Comparison of ENCODE assay signal across 30 cellular contexts in the genomic region with DNA sequence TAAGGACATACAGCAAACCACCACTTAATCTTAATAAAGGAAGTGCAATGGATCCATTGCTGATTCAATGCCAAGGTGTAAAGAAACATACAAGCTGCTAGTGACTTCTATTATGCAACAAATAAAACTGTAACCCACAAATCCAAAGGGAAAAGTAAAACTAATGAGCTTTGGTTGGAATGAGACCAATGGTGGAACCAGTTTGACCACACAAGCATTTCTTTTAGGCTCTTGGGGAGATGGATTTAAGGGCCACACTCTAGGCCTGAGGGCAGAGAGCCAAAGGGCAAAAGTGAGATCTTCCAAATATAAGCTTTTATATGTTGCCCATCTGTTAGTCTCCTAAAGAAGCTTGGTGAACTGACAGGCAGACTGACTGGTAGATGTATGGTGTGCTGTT.
"Had no signal": no experiment of that assay in that cellular context is flagged by ENCODE, and none has a peak within 500 bp of the region (broad histone marks: within the 10 kb centered on the region; RNA-seq: fewer than 3 reads in every experiment).

No MANE protein-coding gene starts in this region.

- H3K27me3 Mint-ChIP-seq: activated naive CD8-positive, alpha-beta T cell; progenitor cell of endocrine pancreas had no signal

- H3K4me1 ChIP-seq: adrenal gland, breast epithelium, neural progenitor cell, spleen, upper lobe of left lung had no signal

- H3K4me3 Mint-ChIP-seq: activated CD4-positive, alpha-beta T cell treated with anti-CD3 and anti-CD28 coated beads for 36 hours; activated naive CD8-positive, alpha-beta T cell; activated T-cell treated with anti-CD3 and anti-CD28 coated beads, Interleukin-2, amount 50 U/mL, for 24 hours; activated T-helper 17 cell treated with anti-CD3 and anti-CD28 coated beads, Interleukin-2, amount 50 U/mL, for 72 hours; central memory CD8-positive, alpha-beta T cell; naive thymus-derived CD8-positive, alpha-beta T cell; neural progenitor cell; T-helper 1 cell treated with Interleukin-12 subunit alpha and Interleukin-12 subunit beta and Interleukin-4 antibody, amounts not matched to agents 30 μg/mL and 1 μg/mL, for 36 hours; WTC11 had no signal

- H3K36me3 ChIP-seq: adrenal gland, breast epithelium, neural progenitor cell, spleen, thoracic aorta, upper lobe of left lung had no signal

- H3K27ac Mint-ChIP-seq: activated CD4-positive, alpha-beta T cell treated with anti-CD3 and anti-CD28 coated beads for 36 hours; activated naive CD8-positive, alpha-beta T cell; activated T-cell treated with anti-CD3 and anti-CD28 coated beads, Interleukin-2, amount 50 U/mL, for 24 hours; activated T-helper 17 cell treated with anti-CD3 and anti-CD28 coated beads, Interleukin-2, amount 50 U/mL, for 72 hours; naive thymus-derived CD8-positive, alpha-beta T cell; neural progenitor cell; progenitor cell of endocrine pancreas; T-helper 1 cell treated with Interleukin-12 subunit alpha and Interleukin-12 subunit beta and Interleukin-4 antibody, amounts not matched to agents 30 μg/mL and 1 μg/mL, for 36 hours; WTC11 had no signal

- FAIRE-seq: astrocyte, colon, keratinocyte had no signal

- H3K4me3 ChIP-seq: adrenal gland, breast epithelium, lung, neural progenitor cell, spleen, thoracic aorta, upper lobe of left lung had no signal

- H3K9me3 Mint-ChIP-seq: activated T-cell treated with anti-CD3 and anti-CD28 coated beads, Interleukin-2, amount 50 U/mL, for 24 hours; activated T-helper 17 cell treated with anti-CD3 and anti-CD28 coated beads, Interleukin-2, amount 50 U/mL, for 72 hours; central memory CD8-positive, alpha-beta T cell; naive thymus-derived CD8-positive, alpha-beta T cell; neural progenitor cell; T-helper 1 cell treated with Interleukin-12 subunit alpha and Interleukin-12 subunit beta and Interleukin-4 antibody, amounts not matched to agents 30 μg/mL and 1 μg/mL, for 36 hours; WTC11 had no signal

- H3K27me3 ChIP-seq: adrenal gland, breast epithelium, neural progenitor cell, spleen, upper lobe of left lung had no signal

- H3K27ac ChIP-seq: adrenal gland, breast epithelium, neural progenitor cell, spleen, thoracic aorta, upper lobe of left lung had no signal

- H3K4me1 Mint-ChIP-seq: activated CD4-positive, alpha-beta T cell treated with anti-CD3 and anti-CD28 coated beads for 36 hours; activated T-helper 17 cell treated with anti-CD3 and anti-CD28 coated beads, Interleukin-2, amount 50 U/mL, for 72 hours; central memory CD8-positive, alpha-beta T cell; naive thymus-derived CD8-positive, alpha-beta T cell; neural progenitor cell; WTC11 had no signal

- DNase-seq: activated CD4-positive, alpha-beta T cell treated with anti-CD3 and anti-CD28 coated beads for 36 hours; activated CD4-positive, alpha-beta T cell treated with anti-CD3 and anti-CD28 coated beads, Interleukin-2, amount 50 U/mL, for 4 hours; activated CD8-positive, alpha-beta memory T cell treated with anti-CD3 and anti-CD28 coated beads for 24 hours; activated CD8-positive, alpha-beta memory T cell treated with anti-CD3 and anti-CD28 coated beads, Interleukin-2, amount 50 U/mL, for 4 hours; activated T-cell treated with anti-CD3 and anti-CD28 coated beads, Interleukin-2, amount 50 U/mL, for 24 hours; adrenal gland; effector memory CD4-positive, alpha-beta T cell; foreskin fibroblast; naive thymus-derived CD8-positive, alpha-beta T cell; retina; spleen; stimulated activated CD4-positive, alpha-beta T cell treated with anti-CD3 and anti-CD28 coated beads, Interleukin-4, amount 100 ng/mL, for 1 hour; stimulated activated naive CD4-positive, alpha-beta T cell; T1000; upper lobe of left lung had no signal

- ATAC-seq: activated CD4-positive, alpha-beta T cell treated with anti-CD3 and anti-CD28 coated beads for 36 hours; activated T-helper 17 cell treated with anti-CD3 and anti-CD28 coated beads, Interleukin-2, amount 50 U/mL, for 72 hours; esophagus mucosa; left lobe of liver; naive thymus-derived CD8-positive, alpha-beta T cell; WTC11 had no signal

- H3K9me3 ChIP-seq: adrenal gland, breast epithelium, spleen, thoracic aorta, upper lobe of left lung had no signal

- H3K36me3 Mint-ChIP-seq: activated naive CD8-positive, alpha-beta T cell; naive thymus-derived CD8-positive, alpha-beta T cell; neural progenitor cell; WTC11 had no signal
